13 cellular contexts compared by ENCODE assay signal in genomic region chr12:3214508-3215365, GRCh38.
DNase-seq lines count a peak whose midpoint lies in the region; ATAC-seq and TF ChIP-seq lines count a peak whose summit lies in the region.
"Had no signal": no experiment of that assay in that cellular context is flagged by ENCODE, and none has a peak within 500 bp of the region (broad histone marks: within the 10 kb centered on the region; RNA-seq: fewer than 3 reads in every experiment).

No MANE protein-coding gene starts in this region.

- DNase-seq in GM23338 (ENCODE audit: low spot score) (peak; percentile 75), NCI-H1417 treated with DMSO at 0.1 percent for 48 hours (lab: John Stamatoyannopoulos, UW) (peak; percentile 87), PC-3 (peak; percentile 16), memory B cell (ENCODE audit: low spot score in 2 of 2) (no peak), T-helper 2 cell (no peak)
- DNase-seq: activated CD8-positive, alpha-beta memory T cell treated with anti-CD3 and anti-CD28 coated beads for 24 hours; cortex of kidney; GM23248; mesenchymal stem cell had no signal

- H3K27ac ChIP-seq in GM23338 (ENCODE audit: low read depth) (no peak overlapping the region), PC-3 (ENCODE audit: low read length) (no peak overlapping the region), gastroesophageal sphincter (no peak overlapping the region)
- H3K27ac ChIP-seq: GM23248 had no signal

- H3K4me1 Mint-ChIP-seq in GM23338, result peaks cover 31% of the 10 kb centered on the region
- peaks cover 21% of the 10 kb centered on the region for H3K4me1 Mint-ChIP-seq in memory B cell
- H3K4me1 Mint-ChIP-seq: activated naive CD4-positive, alpha-beta T cell treated with anti-CD3 and anti-CD28 coated beads, Interleukin-2, amount 50 U/mL, for 24 hours had no signal

- H3K36me3 Mint-ChIP-seq in GM23338 (ENCODE audit: low read depth) (no peaks in the 10 kb centered on the region), memory B cell (no peaks in the 10 kb centered on the region)
- H3K36me3 Mint-ChIP-seq: activated naive CD4-positive, alpha-beta T cell treated with anti-CD3 and anti-CD28 coated beads, Interleukin-2, amount 50 U/mL, for 24 hours had no signal

- no peak overlapping the region for H2AFZ ChIP-seq in GM23338
- no peak overlapping the region for H2AFZ ChIP-seq in PC-3 (ENCODE audit: low read length)
- H2AFZ ChIP-seq: GM23248 had no signal

- CTCF ChIA-PET in PC-3 (lab: Charles Lee), result no interaction called here

- POLR2A ChIA-PET in PC-3 (lab: Charles Lee; ENCODE audit: unreplicated experiment), result no interaction called here

- H3K9ac ChIP-seq in PC-3 (ENCODE audit: low read length), result no peak overlapping the region
- H3K9ac ChIP-seq: GM23248 had no signal

- H3F3A ChIP-seq in GM23338 (replicated peaks; ENCODE audit: low read depth) (0 out of 2 replicates have a peak, but pooled peaks cover 4% of the 10 kb centered on the region), PC-3 (ENCODE audit: low read length, unreplicated experiment) (no peaks in the 10 kb centered on the region)

- no peak for TF ChIP-seq POLR2A in gastroesophageal sphincter (IDR thresholded peaks at IDR 0.05)

- H3K36me3 ChIP-seq in GM23338 (ENCODE audit: insufficient read depth), result no peaks in the 10 kb centered on the region
- no peaks in the 10 kb centered on the region for H3K36me3 ChIP-seq in PC-3 (ENCODE audit: low read depth, low read length)
- peaks cover 0 to 20% of the 10 kb centered on the region in 2 donors for H3K36me3 ChIP-seq in gastroesophageal sphincter

- intact Hi-C loops in PC-3 (cut with micrococcal nuclease), result no loop called here

- H3K9me2 ChIP-seq in GM23338 (ENCODE audit: insufficient read depth), result no peaks in the 10 kb centered on the region
- no peaks in the 10 kb centered on the region for H3K9me2 ChIP-seq in PC-3 (replicated peaks; ENCODE audit: low read length)

- no peak overlapping the region for H3K4me3 ChIP-seq in GM23338
- H3K4me3 ChIP-seq in PC-3 (ENCODE audit: low read length), result no peak overlapping the region
- no peak overlapping the region for H3K4me3 ChIP-seq in gastroesophageal sphincter
- H3K4me3 ChIP-seq: GM23248 had no signal

- no TSS peak for BruUV-seq in PC-3 (replicated peaks; lab: Mats Ljungman, UMichigan)

- H3K9me3 Mint-ChIP-seq in GM23338, result no peaks in the 10 kb centered on the region
- H3K9me3 Mint-ChIP-seq in memory B cell, result no peaks in the 10 kb centered on the region
- H3K9me3 Mint-ChIP-seq: activated naive CD4-positive, alpha-beta T cell treated with anti-CD3 and anti-CD28 coated beads, Interleukin-2, amount 50 U/mL, for 24 hours had no signal

- H3K4me1 ChIP-seq in GM23338 (ENCODE audit: insufficient read depth) (peaks cover 22% of the 10 kb centered on the region), PC-3 (ENCODE audit: insufficient read depth, low read length) (no peaks in the 10 kb centered on the region), gastroesophageal sphincter (peaks cover 0 to 28% (median 15%) of the 10 kb centered on the region in 3 donors)

- H3K27ac Mint-ChIP-seq in GM23338, result peak overlapping the region; percentile 6; the same call in 1 of the 2 replicates
- H3K27ac Mint-ChIP-seq in memory B cell, result no peak overlapping the region
- H3K27ac Mint-ChIP-seq: activated naive CD4-positive, alpha-beta T cell treated with anti-CD3 and anti-CD28 coated beads, Interleukin-2, amount 50 U/mL, for 24 hours had no signal

- H3K9me3 ChIP-seq in PC-3 (ENCODE audit: low read length) (no peaks in the 10 kb centered on the region), gastroesophageal sphincter (no peaks in the 10 kb centered on the region)

- H3K27me3 ChIP-seq in GM23338 (ENCODE audit: insufficient read depth) (no peaks in the 10 kb centered on the region), PC-3 (ENCODE audit: low read length) (no peaks in the 10 kb centered on the region), gastroesophageal sphincter (no peaks in the 10 kb centered on the region)

- H3K4me3 Mint-ChIP-seq in GM23338 (peak overlapping the region; percentile 37; the same call in 1 of the 3 replicates), memory B cell (no peak overlapping the region)
- H3K4me3 Mint-ChIP-seq: activated naive CD4-positive, alpha-beta T cell treated with anti-CD3 and anti-CD28 coated beads, Interleukin-2, amount 50 U/mL, for 24 hours had no signal

- peak; percentile 9 to 41; a peak in 2 of 4 replicates for TF ChIP-seq CTCF in GM23338 (conservative IDR thresholded peaks at IDR 0.05; ENCODE audit: low read depth in 2 of 2)
- no peak for TF ChIP-seq CTCF in PC-3 (conservative IDR thresholded peaks at IDR 0.05; ENCODE audit: low read depth, low read length)
- TF ChIP-seq CTCF in gastroesophageal sphincter (IDR thresholded peaks at IDR 0.05), result no peak

- WGBS in gastroesophageal sphincter (ENCODE audit: low coverage in 1 of 2), 2 donors, result 83 to 88% methylated on average over 14 to 16 of the region's 21 CpGs

- ATAC-seq in GM23338, result peak; percentile 87
- no peak for ATAC-seq in PC-3
- peak; percentile 83 for ATAC-seq in memory B cell (ENCODE audit: low read depth)
- no peak for ATAC-seq in HG03196 (IDR thresholded peaks at IDR 0.05; ENCODE audit: unreplicated experiment)
- ATAC-seq in HG02852 (IDR thresholded peaks at IDR 0.05; ENCODE audit: unreplicated experiment), result no peak
- ATAC-seq in gastroesophageal sphincter, result no peak

- H3K4me2 ChIP-seq in GM23338, result peak overlapping the region; percentile 62
- H3K4me2 ChIP-seq in PC-3 (ENCODE audit: low read length), result no peak overlapping the region

- no peak for TF ChIP-seq EP300 in gastroesophageal sphincter (IDR thresholded peaks at IDR 0.05)

- H4K20me1 ChIP-seq in GM23338 (replicated peaks; ENCODE audit: insufficient read depth) (no peaks in the 10 kb centered on the region), PC-3 (ENCODE audit: low read length) (no peaks in the 10 kb centered on the region)

- H3K27me3 Mint-ChIP-seq in GM23338 (ENCODE audit: insufficient read depth, low read depth, poor library complexity) (peaks cover 8% of the 10 kb centered on the region), memory B cell (peaks cover 2% of the 10 kb centered on the region)
- H3K27me3 Mint-ChIP-seq: activated naive CD4-positive, alpha-beta T cell treated with anti-CD3 and anti-CD28 coated beads, Interleukin-2, amount 50 U/mL, for 24 hours had no signal

- H3K79me2 ChIP-seq in GM23338 (replicated peaks; ENCODE audit: insufficient read depth) (no peaks in the 10 kb centered on the region), PC-3 (ENCODE audit: low read length) (no peaks in the 10 kb centered on the region)

TF ChIP-seq in GM23338, 12 proteins besides CTCF, POLR2A, EP300 and RAD21:
- TF ChIP-seq CREB1 (CRISPR knock-in tag; IDR thresholded peaks at IDR 0.05; ENCODE audit: low read depth) (0 out of 2 replicates have a peak, but pooled peaks have one; percentile 21), NANOG (IDR thresholded peaks at IDR 0.05; ENCODE audit: borderline replicate concordance) (no peak)

Comparison
In these comparisons a context has a peak if more than half of its experiments do, and no peak if none do; other contexts are left out.
1. ATAC-seq: peak in GM23338 (single experiment) and memory B cell (single experiment); none in PC-3 (single experiment), HG03196 (single experiment), HG02852 (single experiment) and gastroesophageal sphincter (single experiment).
2. DNase-seq: peak in GM23338 (single experiment), NCI-H1417 treated with DMSO at 0.1 percent for 48 hours (single experiment) and PC-3 (single experiment); none in memory B cell (0 of 2) and T-helper 2 cell (0 of 5).
3. CTCF ChIP-seq: peak in GM23338 (2 of 2); none in PC-3 (single experiment) and gastroesophageal sphincter (0 of 4).